ENCODE assay signal across 8 cellular contexts in the genomic region with DNA sequence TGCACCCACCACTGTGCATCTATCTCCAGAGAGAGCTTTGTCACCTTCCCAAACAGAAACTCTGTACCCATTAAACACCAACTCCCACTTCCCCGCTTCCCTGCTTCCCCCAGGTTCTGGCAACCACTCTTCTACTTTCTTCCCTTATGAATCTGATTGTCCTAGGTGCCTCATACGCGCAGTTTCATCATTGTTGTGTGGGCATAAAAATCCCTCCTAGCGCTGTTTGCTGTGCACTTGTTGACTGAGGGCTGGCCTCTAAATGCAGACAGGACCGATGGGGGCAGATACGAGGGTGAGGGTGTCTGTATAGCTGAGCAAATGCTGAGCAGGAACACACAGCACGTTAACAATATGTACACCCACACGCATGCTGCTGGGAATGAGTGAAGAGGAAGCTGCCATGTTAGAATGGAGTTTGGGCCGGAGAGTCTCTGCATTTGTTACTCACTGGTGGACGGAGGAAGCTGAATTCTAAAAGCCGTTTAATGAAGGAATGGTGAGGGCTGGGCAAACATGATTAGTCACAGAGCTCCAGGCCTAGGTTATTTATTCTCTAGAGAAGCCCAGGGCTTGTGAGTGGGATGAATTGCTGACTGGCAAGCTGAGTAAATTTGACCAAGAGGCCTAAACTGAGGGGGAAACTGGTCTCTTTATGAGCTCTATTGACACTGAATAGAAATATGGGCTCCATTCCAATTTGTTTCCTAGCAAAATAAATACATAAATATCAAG.
DNase-seq lines count a peak whose midpoint lies in the region; ATAC-seq and TF ChIP-seq lines count a peak whose summit lies in the region.

No MANE protein-coding gene starts in this region.

- no peak for TF ChIP-seq CTCF in GM13976 (IDR thresholded peaks at IDR 0.05; ENCODE audit: borderline replicate concordance, control extremely low read depth, extremely low read depth, insufficient read depth, missing control alignments)

- peak; percentile 34 for DNase-seq in COLO829 (ENCODE audit: low spot score)
- DNase-seq in NCI-H2081 treated with DMSO at 0.1 percent for 48 hours (lab: John Stamatoyannopoulos, UW), result peak; percentile 90
- peak; percentile 80 for DNase-seq in myocyte (ENCODE audit: low read depth)
- no peak for DNase-seq in GM13976 (ENCODE audit: low spot score)
- DNase-seq in RKO (ENCODE audit: low spot score), result no peak
- no peak for DNase-seq in RPMI8226

- no peak overlapping the region for H3K4me3 ChIP-seq in duodenal mucosa (ENCODE audit: low read depth in 1 of 2, low read length in 2 of 2)

- H3K9me3 ChIP-seq in duodenal mucosa (ENCODE audit: control insufficient read depth in 1 of 2, low read length in 2 of 2), result no peaks in the 10 kb centered on the region

- H3K9ac ChIP-seq in duodenal mucosa (ENCODE audit: low read depth in 1 of 2, low read length in 2 of 2), result peak overlapping the region in 1 of 2 donors; percentile 39

- H3K27ac ChIP-seq in duodenal mucosa (ENCODE audit: low read depth, low read length), result peak overlapping the region; percentile 3

- no peaks in the 10 kb centered on the region for H3K36me3 ChIP-seq in duodenal mucosa (ENCODE audit: control insufficient read depth in 1 of 2, insufficient read depth in 2 of 2, low read length in 2 of 2)

- H3K27me3 ChIP-seq in duodenal mucosa (ENCODE audit: control insufficient read depth in 1 of 2, insufficient read depth in 2 of 2, low read length in 2 of 2), result no peaks in the 10 kb centered on the region

- no peak for ATAC-seq in HG03045 (IDR thresholded peaks at IDR 0.05; ENCODE audit: unreplicated experiment)

- peaks cover 20 to 25% of the 10 kb centered on the region in 2 donors for H3K4me1 ChIP-seq in duodenal mucosa (ENCODE audit: control insufficient read depth in 1 of 2, insufficient read depth in 2 of 2, low read length in 2 of 2)

- in situ Hi-C loops in GM13976 (cut with MboI; ENCODE audit: low sequenced_read_pairs, unreplicated experiment), result no loop called here

Comparison
In these comparisons a context has a peak if more than half of its experiments do, and no peak if none do; other contexts are left out.
1. DNase-seq: peak in COLO829 (single experiment), NCI-H2081 treated with DMSO at 0.1 percent for 48 hours (single experiment) and myocyte (single experiment); none in GM13976 (single experiment), RKO (single experiment) and RPMI8226 (single experiment).